ENCODE assay signal across 30 cellular contexts in the genomic region with DNA sequence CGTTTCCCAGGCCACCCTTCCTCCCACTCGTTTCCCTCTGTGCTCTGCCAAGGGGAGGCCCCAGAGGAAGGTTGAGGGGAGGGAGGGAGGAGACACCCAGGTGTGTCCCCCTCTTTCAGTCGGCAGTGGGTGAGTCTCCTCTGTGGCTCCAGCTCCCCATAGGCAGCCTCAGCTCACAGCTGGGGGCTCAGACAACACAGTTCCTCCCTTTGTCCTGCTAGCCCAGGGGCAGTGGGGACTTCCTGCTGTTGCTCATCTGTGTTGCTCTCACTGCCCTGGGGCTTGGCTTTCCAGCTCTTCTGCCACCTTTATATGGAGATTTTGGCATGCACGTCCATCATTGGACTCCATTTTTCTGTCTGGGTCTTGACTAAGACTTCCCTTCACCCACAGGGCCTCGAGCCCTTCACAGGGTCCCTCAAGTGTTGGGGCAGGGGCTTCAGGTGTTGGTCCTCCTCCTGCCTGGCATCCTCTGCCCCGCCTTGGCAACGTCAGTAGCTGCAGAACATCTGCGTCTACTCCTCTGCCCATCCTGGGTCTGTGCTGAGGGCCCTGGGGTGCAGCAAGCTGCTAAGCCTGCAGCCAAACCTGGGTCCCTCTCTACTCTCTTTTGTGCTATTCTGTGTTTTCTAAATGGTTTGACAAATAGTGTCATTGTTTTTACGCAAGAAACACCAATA.
DNase-seq lines count a peak whose midpoint lies in the region; ATAC-seq and TF ChIP-seq lines count a peak whose summit lies in the region.
"Had no signal": no experiment of that assay in that cellular context is flagged by ENCODE, and none has a peak within 500 bp of the region (broad histone marks: within the 10 kb centered on the region; RNA-seq: fewer than 3 reads in every experiment).

No MANE protein-coding gene starts in this region.

- DNase-seq in Daoy (ENCODE audit: low read depth) (peak; percentile 62), PC-3 (peak; percentile 30), neural crest cell (ENCODE audit: low read depth, low spot score) (no peak)
- DNase-seq: activated CD4-positive, alpha-beta T cell treated with anti-CD3 and anti-CD28 coated beads for 48 hours; activated CD8-positive, alpha-beta memory T cell treated with anti-CD3 and anti-CD28 coated beads for 24 hours; activated gamma-delta T cell; activated T-cell treated with anti-CD3 and anti-CD28 coated beads for 4 hours; C1 segment of cervical spinal cord; Caco-2; DMS53; GDM1; NCI-H1105; NCI-H226; NCI-H526 treated with DMSO at 0.1 percent for 48 hours; SIG-M5; stimulated activated CD8-positive, alpha-beta memory T cell treated with anti-CD3 and anti-CD28 coated beads, Interleukin-4, amount 100 ng/mL, for 48 hours; stomach; SW 1271; T1000 had no signal

- intact Hi-C loops in PC-3 (cut with micrococcal nuclease), result no loop called here

- peaks cover 2 to 8% (median 5%) of the 10 kb centered on the region in 11 experiments; a peak in 14 of 22 replicates for H3K9me3 ChIP-seq in BLaER1 treated with 17β-estradiol and CSF1 and Interleukin-3, amounts not matched to agents 10 nM and 100 nM (replicated peaks in 1 of 11)
- H3K9me3 ChIP-seq in PC-3 (ENCODE audit: low read length), result no peaks in the 10 kb centered on the region
- H3K9me3 ChIP-seq: ascending aorta, stomach, vagina had no signal

- CTCF ChIA-PET in PC-3 (lab: Charles Lee), result no interaction called here

- no peak for TF ChIP-seq CTCF in PC-3 (conservative IDR thresholded peaks at IDR 0.05; ENCODE audit: low read depth, low read length)
- no peak for TF ChIP-seq CTCF in neural crest cell (conservative IDR thresholded peaks at IDR 0.05)

- peaks cover 0 to 9% (median 0%) of the 10 kb centered on the region in 11 experiments; a peak in 2 of 22 replicates for H4K20me1 ChIP-seq in BLaER1 treated with 17β-estradiol and CSF1 and Interleukin-3, amounts not matched to agents 10 nM and 100 nM
- no peaks in the 10 kb centered on the region for H4K20me1 ChIP-seq in PC-3 (ENCODE audit: low read length)

- H3K9me2 ChIP-seq in PC-3 (replicated peaks; ENCODE audit: low read length), result 0 out of 2 replicates have a peak, but pooled peaks cover 3% of the 10 kb centered on the region

- H3K4me1 Mint-ChIP-seq in neural crest cell, result peaks cover 21% of the 10 kb centered on the region
- H3K4me1 Mint-ChIP-seq: memory B cell had no signal

- ATAC-seq in PC-3 (no peak), GM21367 (IDR thresholded peaks at IDR 0.05; ENCODE audit: unreplicated experiment) (no peak), GM21619 (IDR thresholded peaks at IDR 0.05; ENCODE audit: unreplicated experiment) (no peak), HG02884 (IDR thresholded peaks at IDR 0.05; ENCODE audit: unreplicated experiment) (no peak)
- ATAC-seq: Panc1 had no signal

- H3K9ac ChIP-seq in BLaER1 treated with 17β-estradiol and CSF1 and Interleukin-3, amounts not matched to agents 10 nM and 100 nM, result no peak overlapping the region
- H3K9ac ChIP-seq in PC-3 (ENCODE audit: low read length), result no peak overlapping the region
- H3K9ac ChIP-seq: neural progenitor cell, parathyroid adenoma had no signal

- no peaks in the 10 kb centered on the region for H3K9me3 Mint-ChIP-seq in neural crest cell
- H3K9me3 Mint-ChIP-seq: memory B cell, neural progenitor cell had no signal

- H3K27ac Mint-ChIP-seq in neural crest cell (ENCODE audit: unreplicated experiment), result no peak overlapping the region
- H3K27ac Mint-ChIP-seq: memory B cell, neural progenitor cell had no signal

- peaks cover 0 to 30% (median 0%) of the 10 kb centered on the region in 11 experiments; a peak in 4 of 22 replicates for H3K27me3 ChIP-seq in BLaER1 treated with 17β-estradiol and CSF1 and Interleukin-3, amounts not matched to agents 10 nM and 100 nM
- H3K27me3 ChIP-seq in PC-3 (ENCODE audit: low read length), result no peaks in the 10 kb centered on the region
- H3K27me3 ChIP-seq: ascending aorta, neural progenitor cell, vagina had no signal

- H3K27me3 Mint-ChIP-seq in neural crest cell (ENCODE audit: low read depth), result no peaks in the 10 kb centered on the region

- POLR2A ChIA-PET in PC-3 (lab: Charles Lee; ENCODE audit: unreplicated experiment), result no interaction called here

- no peak overlapping the region for H3K4me3 ChIP-seq in BLaER1 treated with 17β-estradiol and CSF1 and Interleukin-3, amounts not matched to agents 10 nM and 100 nM
- H3K4me3 ChIP-seq in PC-3 (ENCODE audit: low read length), result no peak overlapping the region
- H3K4me3 ChIP-seq: ascending aorta, neural progenitor cell, stomach, vagina had no signal

- peak overlapping the region; percentile 33 for H3K4me3 Mint-ChIP-seq in neural crest cell
- H3K4me3 Mint-ChIP-seq: memory B cell, neural progenitor cell had no signal

- no TSS peak for BruUV-seq in PC-3 (replicated peaks; lab: Mats Ljungman, UMichigan)

- H3K4me2 ChIP-seq in BLaER1 treated with 17β-estradiol and CSF1 and Interleukin-3, amounts not matched to agents 10 nM and 100 nM, result peak overlapping the region; percentile 5 to 85 (median 53); a peak in 20 of 22 replicates
- no peak overlapping the region for H3K4me2 ChIP-seq in PC-3 (ENCODE audit: low read length)
- H3K4me2 ChIP-seq: neural progenitor cell had no signal

- no peaks in the 10 kb centered on the region for H3K36me3 ChIP-seq in BLaER1 treated with 17β-estradiol and CSF1 and Interleukin-3, amounts not matched to agents 10 nM and 100 nM
- H3K36me3 ChIP-seq in PC-3 (ENCODE audit: low read depth, low read length), result no peaks in the 10 kb centered on the region
- H3K36me3 ChIP-seq: ascending aorta, neural progenitor cell, stomach, vagina had no signal

- H3K4me1 ChIP-seq in BLaER1 treated with 17β-estradiol and CSF1 and Interleukin-3, amounts not matched to agents 10 nM and 100 nM, result peaks cover 28 to 44% (median 36%) of the 10 kb centered on the region in 10 experiments
- H3K4me1 ChIP-seq in PC-3 (ENCODE audit: insufficient read depth, low read length), result peaks cover 24% of the 10 kb centered on the region
- H3K4me1 ChIP-seq: ascending aorta, Caco-2, parathyroid adenoma, stomach, vagina had no signal

- no peaks in the 10 kb centered on the region for H3K79me2 ChIP-seq in PC-3 (ENCODE audit: low read length)
- H3K79me2 ChIP-seq: parathyroid adenoma had no signal

- no peaks in the 10 kb centered on the region for H3K36me3 Mint-ChIP-seq in neural crest cell (ENCODE audit: low read depth)
- H3K36me3 Mint-ChIP-seq: memory B cell, neural progenitor cell had no signal

- H3K27ac ChIP-seq in BLaER1 treated with 17β-estradiol and CSF1 and Interleukin-3, amounts not matched to agents 10 nM and 100 nM, result no peak overlapping the region
- H3K27ac ChIP-seq in PC-3 (ENCODE audit: low read length), result no peak overlapping the region
- H3K27ac ChIP-seq: ascending aorta, neural progenitor cell, parathyroid adenoma, stomach, vagina, VCaP had no signal

- H3F3A ChIP-seq in PC-3 (ENCODE audit: low read length, unreplicated experiment), result no peaks in the 10 kb centered on the region

- no peak overlapping the region for H2AFZ ChIP-seq in PC-3 (ENCODE audit: low read length)
- H2AFZ ChIP-seq: neural progenitor cell, parathyroid adenoma had no signal
